In genomic region chr2:224059178-224059577, GRCh38 we compare ENCODE assay signal across 16 cellular contexts. TPM values are rescaled to one million over a fixed set of nuclear protein-coding genes. Genes with fewer than 3 reads are reported as not detected.
A peak's percentile ranks its signal among the peaks of the same experiment; 100 is the strongest.
DNase-seq lines count a peak whose midpoint lies in the region; ATAC-seq, FAIRE-seq and TF ChIP-seq lines count a peak whose summit lies in the region.
"Had no signal": no experiment of that assay in that cellular context is flagged by ENCODE, and none has a peak within 500 bp of the region (broad histone marks: within the 10 kb centered on the region; RNA-seq: fewer than 3 reads in every experiment).

No MANE protein-coding gene starts in this region.

- H3K27me3 ChIP-seq in bronchial epithelial cell (ENCODE audit: control insufficient read depth, insufficient read depth, low read length), result no peaks in the 10 kb centered on the region
- no peaks in the 10 kb centered on the region for H3K27me3 ChIP-seq in layer of hippocampus (ENCODE audit: control insufficient read depth, insufficient read depth, low read length)

- H3K27ac ChIP-seq in epithelial cell of prostate (no peak overlapping the region), layer of hippocampus (ENCODE audit: low read depth, low read length) (peak overlapping the region; percentile 42), RWPE1 (no peak overlapping the region)
- H3K27ac ChIP-seq: GM23248 had no signal

- H3K36me3 ChIP-seq in bronchial epithelial cell (ENCODE audit: control insufficient read depth, insufficient read depth, low read length), result no peaks in the 10 kb centered on the region

- DNase-seq in bronchial epithelial cell (ENCODE audit: low read depth) (peak; percentile 83), epithelial cell of prostate (ENCODE audit: low read depth, low spot score) (peak; percentile 84), RWPE1 (ENCODE audit: low spot score) (no peak), iPS-NIHi7 (ENCODE audit: extremely low spot score) (no peak)
- DNase-seq: Caco-2; CD4-positive, alpha-beta memory T cell; DMS153; DND-41; GM23248; H7; HCEC 1CT had no signal

- CTCF ChIA-PET in RWPE1 (lab: Yijun Ruan, JAX), result interaction anchor here (0.6 to 0.7 kb wide), 3 partner anchors 88 to 1631 kb away, joined by 3 to 5 read pairs (median 5); no protein-coding TSS in a partner anchor

- POLR2A ChIA-PET in RWPE1 (lab: Yijun Ruan, JAX; ENCODE audit: low non-redundant PET), result interaction anchor here (0.5 kb wide), 1 partner anchor 166 kb away, joined by 3 read pairs; no protein-coding TSS in a partner anchor

- FAIRE-seq in bronchial epithelial cell (lab: Jason Lieb, UNC), result peak; percentile 43
- FAIRE-seq: G401.6, GM12892, H1 had no signal

- ATAC-seq in HG03097 (IDR thresholded peaks at IDR 0.05; ENCODE audit: low FRiP score, unreplicated experiment), result no peak

- no peak overlapping the region for H3K4me3 ChIP-seq in bronchial epithelial cell (ENCODE audit: low read depth, low read length)
- H3K4me3 ChIP-seq: GM23248 had no signal

- TF ChIP-seq CTCF in bronchial epithelial cell (IDR thresholded peaks at IDR 0.05; ENCODE audit: insufficient read depth, low read length, severe bottlenecking) (no peak), RWPE1 (conservative IDR thresholded peaks at IDR 0.05; ENCODE audit: low read depth) (no peak)

RNA-seq across cellular contexts. Expression of gene SERPINE2, which starts 20.1 kb away (rescaled TPM):
- total RNA-seq in bronchial epithelial cell, result 85.8 and 95.3 TPM in 2 replicates

Comparison
In these comparisons a context has a peak if more than half of its experiments do, and no peak if none do; other contexts are left out.
1. DNase-seq: peak in bronchial epithelial cell (single experiment) and epithelial cell of prostate (single experiment); none in RWPE1 (single experiment) and iPS-NIHi7 (single experiment).